Comparison of ENCODE assay signal across 1 cellular context in genomic region chr2:37203708-37204107, GRCh38.
TF ChIP-seq lines count a peak whose summit lies in the region.

No MANE protein-coding gene starts in this region.

TF ChIP-seq in GM23338, 12 proteins besides CTCF, POLR2A, EP300 and RAD21 (continued from another document):
- peak; percentile 29; the same call in 1 of the 2 replicates for TF ChIP-seq POLR2AphosphoS5 (IDR thresholded peaks at IDR 0.05; ENCODE audit: low read depth)
